Comparison of ENCODE assay signal across 8 cellular contexts in genomic region chr5:36241636-36242533, GRCh38. TPM values are rescaled to one million over a fixed set of nuclear protein-coding genes. Genes with fewer than 3 reads are reported as not detected.
DNase-seq lines count a peak whose midpoint lies in the region; ATAC-seq and TF ChIP-seq lines count a peak whose summit lies in the region.

TSS of gene NADK2 (minus strand) at chr5:36241925. CDS start at chr5:36241798, 127 bp downstream.

- H3K4me3 ChIP-seq in PC-9 (peak within 1 kb of the TSS; percentile 93), epithelial cell of proximal tubule (ENCODE audit: low read depth, low read length) (peak within 1 kb of the TSS; percentile 86)

- peaks cover 43% of the 10 kb centered on the region for H3K79me2 ChIP-seq in PC-9 (ENCODE audit: low read depth)

- H3K4me2 ChIP-seq in PC-9, result peak within 1 kb of the TSS; percentile 93

- no TSS peak for BruUV-seq in PC-9 (replicated peaks; lab: Mats Ljungman, UMichigan)

- H3F3A ChIP-seq in PC-9 (ENCODE audit: insufficient read depth, low read depth), result peaks cover 23% of the 10 kb centered on the region

- no peaks in the 10 kb centered on the region for H3K27me3 ChIP-seq in PC-9 (ENCODE audit: insufficient read depth, low read depth)

- TF ChIP-seq CTCF in PC-9 (conservative IDR thresholded peaks at IDR 0.05), result peak; percentile 71
- TF ChIP-seq CTCF in epithelial cell of proximal tubule (conservative IDR thresholded peaks at IDR 0.05; ENCODE audit: low read depth, low read length), result peak; percentile 56

- H3K9me3 ChIP-seq in PC-9 (ENCODE audit: insufficient read depth, low read depth), result no peaks in the 10 kb centered on the region

- CTCF ChIA-PET in PC-9 (lab: Charles Lee), result interaction anchor here (0.5 to 1.5 kb wide), 10 partner anchors 12 to 1249 kb away, joined by 3 to 8 read pairs (median 4); no protein-coding TSS in a partner anchor

- H4K20me1 ChIP-seq in PC-9 (ENCODE audit: insufficient read depth), result no peaks in the 10 kb centered on the region

- ATAC-seq in GM21717 (IDR thresholded peaks at IDR 0.05; ENCODE audit: unreplicated experiment), result peak; percentile 91

- no peaks in the 10 kb centered on the region for H3K36me3 ChIP-seq in PC-9 (ENCODE audit: low read depth)

- H3K27ac ChIP-seq in PC-9, result peak within 1 kb of the TSS; percentile 81

- H3K4me1 ChIP-seq in PC-9 (replicated peaks; ENCODE audit: insufficient read depth), result peaks cover 39% of the 10 kb centered on the region

- peak; percentile 84 for DNase-seq in DMS79 (lab: John Stamatoyannopoulos, UW)
- peak; percentile 99 for DNase-seq in KBM-7
- DNase-seq in PC-9, result peak; percentile 93 to 99
- peak; percentile 91 for DNase-seq in activated T-cell treated with anti-CD3 and anti-CD28 coated beads, Interleukin-2, amount 50 U/mL, for 1 hour
- peak; percentile 59 for DNase-seq in epithelial cell of proximal tubule (ENCODE audit: low read depth)
- peak; percentile 96 for DNase-seq in mucosa of gallbladder (ENCODE audit: low spot score)
- peak; percentile 71 to 87 for DNase-seq in stimulated activated CD8-positive, alpha-beta memory T cell treated with anti-CD3 and anti-CD28 coated beads, Interleukin-4, amount 100 ng/mL, for 4 hours (ENCODE audit: low read depth in 2 of 2, low spot score in 1 of 2)

- peak within 1 kb of the TSS; percentile 99 for H2AFZ ChIP-seq in PC-9

- intact Hi-C loops in PC-9 (cut with micrococcal nuclease; ENCODE audit: unreplicated experiment), result loop anchor here (1.0 to 2.0 kb wide), 4 partner anchors 14 to 635 kb away; partner anchors contain the start of genes NIPBL and SKP2

- no peaks in the 10 kb centered on the region for H3K9me2 ChIP-seq in PC-9 (ENCODE audit: insufficient read depth)

- in situ Hi-C loops in KBM-7 (cut with MboI; ENCODE audit: low pct_unique_long_range_greater_than_20kb, low sequenced_read_pairs), result no loop called here

- POLR2A ChIA-PET in PC-9 (lab: Charles Lee; ENCODE audit: unreplicated experiment), result interaction anchor here (0.5 to 0.7 kb wide), 7 partner anchors 9 to 1524 kb away, joined by 3 to 6 read pairs (median 4); no protein-coding TSS in a partner anchor

RNA-seq across cellular contexts. Expression of gene NADK2, which starts in this region (rescaled TPM):
- total RNA-seq in PC-9 (2021) (43.7 and 55.7 TPM in 2 replicates), epithelial cell of proximal tubule (16.6 and 27.1 TPM in 2 replicates), mucosa of gallbladder (36.8 TPM)

Comparison
In these comparisons a context has a peak if more than half of its experiments do, and no peak if none do; other contexts are left out.
1. Peak in every context shown above with its lines: DNase-seq, ATAC-seq, H3K4me3 ChIP-seq and H3K27ac ChIP-seq.